In the genomic region with DNA sequence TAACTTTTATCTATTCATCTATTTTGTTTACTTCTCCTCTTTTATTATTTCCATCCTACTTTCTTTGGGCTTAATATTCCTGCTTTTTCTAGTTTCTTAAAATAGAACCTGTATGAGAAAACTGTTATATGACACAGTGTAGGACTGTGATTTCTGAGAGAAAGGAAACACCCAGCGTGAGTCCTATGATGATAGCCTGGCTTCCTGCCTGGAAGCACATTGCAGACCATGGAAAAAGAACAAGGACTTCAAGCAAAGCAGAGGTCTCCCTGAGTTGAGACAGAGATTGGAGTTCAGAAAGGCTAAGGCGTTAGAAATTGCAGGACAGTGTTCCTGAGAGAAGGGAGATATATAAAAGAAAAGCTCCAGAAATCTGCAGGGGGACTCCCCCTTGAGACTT, we compare ENCODE assay signal across 31 cellular contexts. TPM values are rescaled to one million over a fixed set of nuclear protein-coding genes. Genes with fewer than 3 reads are reported as not detected.
A peak's percentile ranks its signal among the peaks of the same experiment; 100 is the strongest.
DNase-seq lines count a peak whose midpoint lies in the region; ATAC-seq, FAIRE-seq and TF ChIP-seq lines count a peak whose summit lies in the region.
"Had no signal": no experiment of that assay in that cellular context is flagged by ENCODE, and none has a peak within 500 bp of the region (broad histone marks: within the 10 kb centered on the region; RNA-seq: fewer than 3 reads in every experiment).

No MANE protein-coding gene starts in this region.

- H3K4me1 Mint-ChIP-seq in astrocyte (ENCODE audit: low read depth, unreplicated experiment) (peaks cover 3% of the 10 kb centered on the region), osteocyte (ENCODE audit: unreplicated experiment) (peaks cover 13% of the 10 kb centered on the region)
- H3K4me1 Mint-ChIP-seq: activated CD4-positive, alpha-beta T cell treated with anti-CD3 and anti-CD28 coated beads, Interleukin-2, amount 10 ng/mL, durations not matched to agents 24 days and 14 days; CD4-positive, CD25-positive, alpha-beta regulatory T cell; GM23338 had no signal

- TF ChIP-seq POLR2A in uterus (IDR thresholded peaks at IDR 0.05) = no peak

- H3K4me3 ChIP-seq in GM23248 = no peak overlapping the region
- no peak overlapping the region for H3K4me3 ChIP-seq in astrocyte (ENCODE audit: insufficient read depth, low read depth, low read length)
- H3K4me3 ChIP-seq in fibroblast of lung (replicated peaks in 1 of 4; ENCODE audit: control extremely low read depth in 1 of 4, insufficient read depth in 1 of 4, low read depth in 3 of 4, low read length in 4 of 4) = no peak overlapping the region
- H3K4me3 ChIP-seq in uterus = no peak overlapping the region
- H3K4me3 ChIP-seq: cardiac muscle cell, esophagus squamous epithelium, GM23338, lower lobe of right lung, neural progenitor cell, PC-9, prostate gland, thoracic aorta had no signal

- H3K9me3 ChIP-seq in GM23248 (ENCODE audit: low read depth) (no peaks in the 10 kb centered on the region), astrocyte (ENCODE audit: insufficient read depth, low read depth, low read length) (no peaks in the 10 kb centered on the region), fibroblast of lung (ENCODE audit: control insufficient read depth, insufficient read depth, low read depth, low read length) (no peaks in the 10 kb centered on the region), uterus (no peaks in the 10 kb centered on the region)
- H3K9me3 ChIP-seq: esophagus squamous epithelium, lower lobe of right lung, prostate gland, thoracic aorta had no signal

- no peaks in the 10 kb centered on the region for H3K9me3 Mint-ChIP-seq in astrocyte (ENCODE audit: unreplicated experiment)
- peaks cover 11% of the 10 kb centered on the region for H3K9me3 Mint-ChIP-seq in osteocyte (ENCODE audit: unreplicated experiment)
- H3K9me3 Mint-ChIP-seq: activated CD4-positive, alpha-beta T cell treated with anti-CD3 and anti-CD28 coated beads, Interleukin-2, amount 10 ng/mL, durations not matched to agents 24 days and 14 days; dendritic cell treated with granulocyte-macrophage colony-stimulating factor and Interleukin-4, amounts not matched to agents 40 ng/mL and 50 ng/mL, for 4 days; GM23338; neural progenitor cell had no signal

- peaks cover 11% of the 10 kb centered on the region for H3K27me3 Mint-ChIP-seq in astrocyte (ENCODE audit: low read depth, unreplicated experiment)
- peaks cover 12% of the 10 kb centered on the region for H3K27me3 Mint-ChIP-seq in osteocyte (ENCODE audit: unreplicated experiment)

- no peaks in the 10 kb centered on the region for H3K36me3 ChIP-seq in GM23248 (ENCODE audit: low read depth)
- no peaks in the 10 kb centered on the region for H3K36me3 ChIP-seq in astrocyte (ENCODE audit: insufficient read depth, low read length)
- no peaks in the 10 kb centered on the region for H3K36me3 ChIP-seq in fibroblast of lung (ENCODE audit: control insufficient read depth, insufficient read depth, low read length)
- H3K36me3 ChIP-seq in uterus = no peaks in the 10 kb centered on the region
- H3K36me3 ChIP-seq: cardiac muscle cell, esophagus squamous epithelium, lower lobe of right lung, neural progenitor cell, prostate gland, thoracic aorta, WERI-Rb-1 had no signal

- no peak overlapping the region for H3K4me3 Mint-ChIP-seq in astrocyte (ENCODE audit: unreplicated experiment)
- no peak overlapping the region for H3K4me3 Mint-ChIP-seq in osteocyte (ENCODE audit: unreplicated experiment)
- H3K4me3 Mint-ChIP-seq: activated CD4-positive, alpha-beta T cell treated with anti-CD3 and anti-CD28 coated beads, Interleukin-2, amount 10 ng/mL, durations not matched to agents 24 days and 14 days; activated T-cell treated with anti-CD3 and anti-CD28 coated beads, Interleukin-2, amount 50 U/mL, for 4 hours; CD4-positive, CD25-positive, alpha-beta regulatory T cell; dendritic cell treated with granulocyte-macrophage colony-stimulating factor and Interleukin-4, amounts not matched to agents 40 ng/mL and 50 ng/mL, for 4 days; GM23338; neural progenitor cell had no signal

- DNase-seq in GM23248 (peak; percentile 59), astrocyte (ENCODE audit: low read depth) (peak; percentile 18), fibroblast of lung (ENCODE audit: low read depth in 2 of 2) (peak; percentile 14 to 37), osteocyte (ENCODE audit: extremely low spot score, unreplicated experiment) (no peak), globus pallidus (ENCODE audit: low spot score) (no peak), uterus (no peak)
- DNase-seq: activated CD4-positive, alpha-beta T cell treated with anti-CD3 and anti-CD28 coated beads, Interleukin-2, amount 10 ng/mL, durations not matched to agents 24 days and 14 days; activated gamma-delta T cell treated with Interleukin-2 at 50 U/mL for 16 hours; activated T-cell treated with anti-CD3 and anti-CD28 coated beads, Interleukin-2, amount 50 U/mL, for 4 hours; CD4-positive, CD25-positive, alpha-beta regulatory T cell; esophagus squamous epithelium; lower lobe of right lung; NCI-H1048; NCI-H187 treated with DMSO at 0.1 percent for 48 hours; NCI-H2171 treated with DMSO at 0.1 percent for 48 hours; NCI-H510A treated with DMSO at 0.1 percent for 48 hours; PC-9; SHP77; stimulated activated naive CD8-positive, alpha-beta T cell treated with anti-CD3 and anti-CD28 coated beads, Interleukin-15, Interleukin-2, amounts not matched to agents 100 U/mL and 50 U/mL, for 24 hours; SW 1271; T-helper 9 cell; WERI-Rb-1 had no signal

- no peaks in the 10 kb centered on the region for H3K36me3 Mint-ChIP-seq in astrocyte (ENCODE audit: low read depth, unreplicated experiment)
- peaks cover 2% of the 10 kb centered on the region for H3K36me3 Mint-ChIP-seq in osteocyte (ENCODE audit: unreplicated experiment)
- H3K36me3 Mint-ChIP-seq: neural progenitor cell had no signal

- H3K27ac Mint-ChIP-seq in astrocyte (ENCODE audit: unreplicated experiment) (no peak overlapping the region), osteocyte (ENCODE audit: unreplicated experiment) (peak overlapping the region; percentile 12)
- H3K27ac Mint-ChIP-seq: activated CD4-positive, alpha-beta T cell treated with anti-CD3 and anti-CD28 coated beads, Interleukin-2, amount 10 ng/mL, durations not matched to agents 24 days and 14 days; CD4-positive, CD25-positive, alpha-beta regulatory T cell; dendritic cell treated with granulocyte-macrophage colony-stimulating factor and Interleukin-4, amounts not matched to agents 40 ng/mL and 50 ng/mL, for 4 days; GM23338; neural progenitor cell had no signal

- WGBS in GM23248 (ENCODE audit: low coverage in 1 of 2, low lambda C conversion rate in 2 of 2, missing lambda C conversion rate in 2 of 2), 2 experiments = 34 to 35% methylated on average over 2 of the region's 2 CpGs

- no peaks in the 10 kb centered on the region for H3K9me2 ChIP-seq in GM23248 (ENCODE audit: insufficient read depth)

- H3K4me1 ChIP-seq in GM23248 (ENCODE audit: insufficient read depth) (no peaks in the 10 kb centered on the region), astrocyte (ENCODE audit: insufficient read depth, low read length) (peaks cover 4% of the 10 kb centered on the region), fibroblast of lung (ENCODE audit: control insufficient read depth, extremely low read depth, insufficient read depth, low read length) (no peaks in the 10 kb centered on the region), uterus (no peaks in the 10 kb centered on the region)
- H3K4me1 ChIP-seq: esophagus squamous epithelium, lower lobe of right lung, neural progenitor cell, prostate gland had no signal

- H3F3A ChIP-seq in GM23248 (ENCODE audit: insufficient read depth) = no peaks in the 10 kb centered on the region

- in situ Hi-C loops in GM23248 (cut with MboI) = no loop called here

- TF ChIP-seq CTCF in astrocyte (IDR thresholded peaks at IDR 0.05; ENCODE audit: insufficient read depth, low read depth, low read length) (no peak), fibroblast of lung (conservative IDR thresholded peaks at IDR 0.05 in 1 of 2, IDR thresholded peaks at IDR 0.05 in 1 of 2; ENCODE audit: low read depth in 1 of 2, low read length in 2 of 2) (no peak), osteocyte (IDR thresholded peaks at IDR 0.05) (no peak), uterus (IDR thresholded peaks at IDR 0.05) (no peak)

- H2AFZ ChIP-seq in GM23248 (no peak overlapping the region), astrocyte (ENCODE audit: low read depth, low read length) (no peak overlapping the region), fibroblast of lung (ENCODE audit: low read length) (no peak overlapping the region)
- H2AFZ ChIP-seq: GM23338, neural progenitor cell, PC-9 had no signal

- no peak overlapping the region for H3K4me2 ChIP-seq in GM23248 (ENCODE audit: unreplicated experiment)
- H3K4me2 ChIP-seq in astrocyte (ENCODE audit: low read length) = no peak overlapping the region
- H3K4me2 ChIP-seq in fibroblast of lung (ENCODE audit: extremely low read depth, insufficient read depth, low read length) = no peak overlapping the region
- H3K4me2 ChIP-seq: GM23338, neural progenitor cell, PC-9 had no signal

- H3K27ac ChIP-seq in GM23248 (no peak overlapping the region), astrocyte (ENCODE audit: low read depth, low read length) (no peak overlapping the region), fibroblast of lung (ENCODE audit: insufficient read depth, low read length) (no peak overlapping the region), uterus (no peak overlapping the region)
- H3K27ac ChIP-seq: cardiac muscle cell, esophagus squamous epithelium, lower lobe of right lung, neural progenitor cell, PC-9, prostate gland, thoracic aorta, WERI-Rb-1 had no signal

- intact Hi-C loops in uterus (cut with DNase I; ENCODE audit: low total_unique reads) = no loop called here

- H3K9ac ChIP-seq in GM23248 (no peak overlapping the region), astrocyte (ENCODE audit: low read length) (no peak overlapping the region), fibroblast of lung (ENCODE audit: insufficient read depth, low read length) (no peak overlapping the region)
- H3K9ac ChIP-seq: neural progenitor cell had no signal

- no peak for ATAC-seq in HG02885 (IDR thresholded peaks at IDR 0.05; ENCODE audit: poor library complexity, unreplicated experiment)
- ATAC-seq: activated T-cell treated with anti-CD3 and anti-CD28 coated beads, Interleukin-2, amount 50 U/mL, for 4 hours; GM23338; lower lobe of right lung; stimulated activated naive CD8-positive, alpha-beta T cell treated with anti-CD3 and anti-CD28 coated beads, Interleukin-15, Interleukin-2, amounts not matched to agents 100 U/mL and 50 U/mL, for 24 hours had no signal

- 0 out of 2 replicates have a peak, but pooled peaks cover 18% of the 10 kb centered on the region for H3K27me3 ChIP-seq in GM23248 (replicated peaks; ENCODE audit: insufficient read depth)
- peaks cover 2% of the 10 kb centered on the region for H3K27me3 ChIP-seq in astrocyte (ENCODE audit: insufficient read depth, low read length)
- peaks cover 4% of the 10 kb centered on the region for H3K27me3 ChIP-seq in fibroblast of lung (ENCODE audit: control insufficient read depth, insufficient read depth, low read length)
- H3K27me3 ChIP-seq in uterus = no peaks in the 10 kb centered on the region
- H3K27me3 ChIP-seq: esophagus squamous epithelium had no signal

- H3K79me2 ChIP-seq in GM23248 (ENCODE audit: insufficient read depth) (no peaks in the 10 kb centered on the region), astrocyte (ENCODE audit: insufficient read depth, low read length) (no peaks in the 10 kb centered on the region), fibroblast of lung (ENCODE audit: control insufficient read depth, insufficient read depth, low read length) (no peaks in the 10 kb centered on the region)

- H4K20me1 ChIP-seq in GM23248 (ENCODE audit: insufficient read depth) = no peaks in the 10 kb centered on the region
- no peaks in the 10 kb centered on the region for H4K20me1 ChIP-seq in astrocyte (ENCODE audit: insufficient read depth, low read length)
- no peaks in the 10 kb centered on the region for H4K20me1 ChIP-seq in fibroblast of lung (ENCODE audit: control insufficient read depth, extremely low read depth, insufficient read depth, low read length)

- FAIRE-seq in astrocyte (lab: Jason Lieb, UNC) = peak; percentile 5
- FAIRE-seq: GM12891, urothelium cell line had no signal

RNA-seq across cellular contexts. Expression of a gene that starts 7.8 kb away (rescaled TPM):
- total RNA-seq in GM23248 (2014; rRNA removed; shearing (Covaris generic)) = 0.11 and 2.8 TPM in 2 replicates
- polyA plus RNA-seq in GM23248 (2016; fragmentation: Nextera tagmentation; extraction: Ambion mirVana) = not detected in 2 replicates
- total RNA-seq in astrocyte = 0.29 and 0.32 TPM in 2 replicates
- total RNA-seq in fibroblast of lung = 0.17 and 0.26 TPM in 2 replicates
- 0.11 and 0.34 TPM in 2 replicates for polyA plus RNA-seq in fibroblast of lung
- polyA plus RNA-seq in fibroblast of lung (2012) = 0.06 and 0.08 TPM in 2 replicates
- polyA minus RNA-seq in fibroblast of lung (ENCODE audit: low replicate concordance) = not detected in 2 replicates
- total RNA-seq in osteocyte = 0.46 and 0.63 TPM in 2 replicates
- total RNA-seq in uterus = 1 to 10 TPM in 3 of 4 donors, under 1 TPM in 1; under 0.01 to 3.6 (median 1.8) TPM

RNA-seq across cellular contexts. Expression of a gene that starts 53.1 kb away (rescaled TPM):
- total RNA-seq in GM23248 (2014; rRNA removed; shearing (Covaris generic)) = 4.1 and 4.8 TPM in 2 replicates
- 11.1 and 11.8 TPM in 2 replicates for polyA plus RNA-seq in GM23248 (2016; fragmentation: Nextera tagmentation; extraction: Ambion mirVana)
- 9.1 and 13.7 TPM in 2 replicates for total RNA-seq in astrocyte
- 16.0 and 16.4 TPM in 2 replicates for total RNA-seq in fibroblast of lung
- 3.2 and 3.3 TPM in 2 replicates for polyA plus RNA-seq in fibroblast of lung
- 7.1 and 11.1 TPM in 2 replicates for polyA plus RNA-seq in fibroblast of lung (2012)
- polyA minus RNA-seq in fibroblast of lung (ENCODE audit: low replicate concordance) = 1.6 and 3.4 TPM in 2 replicates
- total RNA-seq in osteocyte = 87.9 and 93.4 TPM in 2 replicates
- 100 to 1,000 TPM in 3 of 4 donors, 10 to 100 TPM in 1; 44.1 to 591 (median 424) TPM for total RNA-seq in uterus
- total RNA-seq: CD4-positive, CD25-positive, alpha-beta regulatory T cell had no signal

Comparison
In these comparisons a context has a peak if more than half of its experiments do, and no peak if none do; other contexts are left out.
1. DNase-seq: peak in GM23248 (single experiment), astrocyte (single experiment) and fibroblast of lung (2 of 2); none in osteocyte (single experiment), globus pallidus (single experiment) and uterus (0 of 2).